8 cellular contexts compared by ENCODE assay signal in genomic region chr3:12809435-12809834, GRCh38. TPM values are rescaled to one million over a fixed set of nuclear protein-coding genes. Genes with fewer than 3 reads are reported as not detected.
DNase-seq lines count a peak whose midpoint lies in the region; ATAC-seq and TF ChIP-seq lines count a peak whose summit lies in the region.

No MANE protein-coding gene starts in this region.

- H2AFZ ChIP-seq in HCT116 (ENCODE audit: low read depth, low read length, poor library complexity, severe bottlenecking) = no peak overlapping the region

- intact Hi-C loops in HCT116 (cut with micrococcal nuclease) = no loop called here

- peak overlapping the region; percentile 47 for H3K4me3 Mint-ChIP-seq in activated CD4-positive, alpha-beta memory T cell treated with anti-CD3 and anti-CD28 coated beads, Interleukin-2, amount 10 ng/mL, durations not matched to agents 7 days and 5 days

- CTCF ChIA-PET in HCT116 (lab: Charles Lee) = interaction anchor here (1.1 to 2.4 kb wide), 8 partner anchors 8 to 103 kb away, joined by 3 to 22 read pairs (median 6); no protein-coding TSS in a partner anchor
- CTCF ChIA-PET in activated CD4-positive, alpha-beta memory T cell treated with anti-CD3 and anti-CD28 coated beads, Interleukin-2, amount 10 ng/mL, durations not matched to agents 7 days and 5 days (lab: Charles Lee) = interaction anchor here (0.9 to 3.7 kb wide), 14 partner anchors 8 to 147 kb away, joined by 3 to 29 read pairs (median 12); partner anchors contain the start of genes CAND2 and RPL32

- H3K4me1 ChIP-seq in HCT116 (ENCODE audit: control insufficient read depth in 1 of 2, insufficient read depth in 2 of 2, low read length in 2 of 2) = peaks cover 9 to 16% of the 10 kb centered on the region in 2 experiments
- H3K4me1 ChIP-seq in iPS-15b (ENCODE audit: control insufficient read depth, insufficient read depth, low read length) = peaks cover 7% of the 10 kb centered on the region

- H4K20me1 ChIP-seq in HCT116 (ENCODE audit: insufficient read depth) = no peaks in the 10 kb centered on the region

- no peak overlapping the region for H3K27ac Mint-ChIP-seq in activated CD4-positive, alpha-beta memory T cell treated with anti-CD3 and anti-CD28 coated beads, Interleukin-2, amount 10 ng/mL, durations not matched to agents 7 days and 5 days

- TF ChIP-seq CTCF in HCT116 (IDR thresholded peaks at IDR 0.05 in 2 of 3, conservative IDR thresholded peaks at IDR 0.05 in 1 of 3; ENCODE audit: borderline replicate concordance in 1 of 3, insufficient read depth in 1 of 3, low read depth in 2 of 3, low read length in 2 of 3) = no peak

- no peak for TF ChIP-seq RAD21 in HCT116 (IDR thresholded peaks at IDR 0.05; ENCODE audit: low read depth)

- H3K36me3 ChIP-seq in HCT116 (ENCODE audit: control insufficient read depth in 1 of 2, insufficient read depth in 2 of 2, low read length in 2 of 2) (no peaks in the 10 kb centered on the region), iPS-15b (ENCODE audit: control insufficient read depth, insufficient read depth, low read length) (peaks cover 2% of the 10 kb centered on the region)

- peaks cover 4% of the 10 kb centered on the region for H3K27me3 Mint-ChIP-seq in activated CD4-positive, alpha-beta memory T cell treated with anti-CD3 and anti-CD28 coated beads, Interleukin-2, amount 10 ng/mL, durations not matched to agents 7 days and 5 days

- RAD21 ChIA-PET in HCT116 (lab: Charles Lee; ENCODE audit: low non-redundant PET in 1 of 2, low total read pairs in 2 of 2, uncharacterized antibody in 2 of 2, unreplicated experiment in 2 of 2) = no interaction called here

- H3K36me3 Mint-ChIP-seq in activated CD4-positive, alpha-beta memory T cell treated with anti-CD3 and anti-CD28 coated beads, Interleukin-2, amount 10 ng/mL, durations not matched to agents 7 days and 5 days (ENCODE audit: low read depth) = no peaks in the 10 kb centered on the region

- peak overlapping the region; percentile 86 for H3K4me2 ChIP-seq in HCT116 (ENCODE audit: low read length)

- no peak for TF ChIP-seq POLR2A in HCT116 (IDR thresholded peaks at IDR 0.05; ENCODE audit: borderline replicate concordance, extremely low read depth, insufficient read depth, insufficient read length)

- BruUV-seq in HCT116 (replicated peaks; lab: Mats Ljungman, UMichigan) = no TSS peak

- no peaks in the 10 kb centered on the region for H3K79me2 ChIP-seq in HCT116 (ENCODE audit: insufficient read depth, low read length)

- H3K9me2 ChIP-seq in HCT116 (ENCODE audit: insufficient read depth) = no peaks in the 10 kb centered on the region

- H3K9me3 Mint-ChIP-seq in activated CD4-positive, alpha-beta memory T cell treated with anti-CD3 and anti-CD28 coated beads, Interleukin-2, amount 10 ng/mL, durations not matched to agents 7 days and 5 days = no peaks in the 10 kb centered on the region

- H3K9me3 ChIP-seq in HCT116 (ENCODE audit: control insufficient read depth in 1 of 2, insufficient read depth in 1 of 2, low read depth in 1 of 2, low read length in 2 of 2) = no peaks in the 10 kb centered on the region
- H3K9me3 ChIP-seq in iPS-15b (ENCODE audit: control insufficient read depth, insufficient read depth, low read length) = no peaks in the 10 kb centered on the region

- H3K27me3 ChIP-seq in HCT116 (ENCODE audit: insufficient read depth, low read length) = no peaks in the 10 kb centered on the region
- H3K27me3 ChIP-seq in iPS-15b (ENCODE audit: control insufficient read depth, insufficient read depth, low read length) = no peaks in the 10 kb centered on the region

- DNase-seq in HCT116 (ENCODE audit: low read depth, low spot score) (no peak), skeletal muscle cell (ENCODE audit: low read depth) (no peak), glomerular visceral epithelial cell (ENCODE audit: extremely low spot score) (no peak), NCI-H1092 (lab: John Stamatoyannopoulos, UW) (no peak)
- DNase-seq in activated CD4-positive, alpha-beta memory T cell treated with anti-CD3 and anti-CD28 coated beads, Interleukin-2, amount 10 ng/mL, durations not matched to agents 7 days and 5 days = no peak

- peaks cover 7% of the 10 kb centered on the region for H3K4me1 Mint-ChIP-seq in activated CD4-positive, alpha-beta memory T cell treated with anti-CD3 and anti-CD28 coated beads, Interleukin-2, amount 10 ng/mL, durations not matched to agents 7 days and 5 days

- H3K4me3 ChIP-seq in HCT116 (replicated peaks in 1 of 2; ENCODE audit: low read depth in 1 of 2, low read length in 2 of 2) (peak overlapping the region; percentile 44 to 57), iPS-15b (ENCODE audit: low read depth, low read length) (peak overlapping the region; percentile 58), skeletal muscle cell (ENCODE audit: low read depth, low read length) (peak overlapping the region; percentile 54)

- H3K27ac ChIP-seq in HCT116 (ENCODE audit: low read depth, low read length) = no peak overlapping the region

- H3K9ac ChIP-seq in HCT116 (ENCODE audit: low read length) (peak overlapping the region; percentile 50), iPS-15b (ENCODE audit: low read depth, low read length) (no peak overlapping the region)

- ATAC-seq in HCT116 (no peak), GM19324 (IDR thresholded peaks at IDR 0.05; ENCODE audit: low FRiP score, unreplicated experiment) (no peak), HG03439 (IDR thresholded peaks at IDR 0.05; ENCODE audit: unreplicated experiment) (no peak)

- POLR2A ChIA-PET in HCT116 (lab: Charles Lee) = no interaction called here
- POLR2A ChIA-PET in activated CD4-positive, alpha-beta memory T cell treated with anti-CD3 and anti-CD28 coated beads, Interleukin-2, amount 10 ng/mL, durations not matched to agents 7 days and 5 days (lab: Charles Lee) = interaction anchor here (1.2 to 1.7 kb wide), 3 partner anchors 13 to 32 kb away, joined by 3 to 12 read pairs (median 6); partner anchors contain the start of genes CAND2 and RPL32

TF ChIP-seq in HCT116, 20 proteins besides CTCF, POLR2A, EP300 and RAD21:
- TF ChIP-seq POLR2AphosphoS5 (IDR thresholded peaks at IDR 0.05; ENCODE audit: low read depth, low read length) = no peak
TF ChIP-seq in HCT116: peak in this region for 0.

RNA-seq across cellular contexts. Expression of gene CAND2, which starts 13.0 kb away (rescaled TPM):
- not detected for total RNA-seq in HCT116 (2021; ENCODE audit: unreplicated experiment)
- polyA plus RNA-seq in HCT116 (2012) = 0.06 and 0.16 TPM in 2 replicates
- under 1 TPM in 1 of 2 experiments, not detected in 1; 0.15 TPM for total RNA-seq in activated CD4-positive, alpha-beta memory T cell treated with anti-CD3 and anti-CD28 coated beads, Interleukin-2, amount 10 ng/mL, durations not matched to agents 7 days and 5 days

RNA-seq across cellular contexts. Expression of gene RPL32, which starts 31.9 kb away (rescaled TPM):
- total RNA-seq in HCT116 (2021; ENCODE audit: unreplicated experiment) = 1,853 TPM
- 3,831 and 4,369 TPM in 2 replicates for polyA plus RNA-seq in HCT116 (2012)
- total RNA-seq in activated CD4-positive, alpha-beta memory T cell treated with anti-CD3 and anti-CD28 coated beads, Interleukin-2, amount 10 ng/mL, durations not matched to agents 7 days and 5 days = 1,000 to 10,000 TPM; 1,634 to 1,730 TPM

RNA-seq across cellular contexts. Expression of gene TMEM40, which starts 50.4 kb away (rescaled TPM):
- 12.3 TPM for total RNA-seq in HCT116 (2021; ENCODE audit: unreplicated experiment)
- polyA plus RNA-seq in HCT116 (2012) = 18.8 and 19.6 TPM in 2 replicates
- total RNA-seq in activated CD4-positive, alpha-beta memory T cell treated with anti-CD3 and anti-CD28 coated beads, Interleukin-2, amount 10 ng/mL, durations not matched to agents 7 days and 5 days = not detected

Comparison
In these comparisons a context has a peak if more than half of its experiments do, and no peak if none do; other contexts are left out.
1. RNA of gene TMEM40, which starts 50.4 kb away (total RNA-seq): 12.3 TPM in HCT116 (single experiment); not detected in activated CD4-positive, alpha-beta memory T cell treated with anti-CD3 and anti-CD28 coated beads, Interleukin-2, amount 10 ng/mL, durations not matched to agents 7 days and 5 days; every median in the first group is over 10 times any median in the second.
2. Peak in every context shown above with its lines, with median percentiles within 50 percentile points of each other: H3K4me3 ChIP-seq.